Comparison of ENCODE assay signal across 9 cellular contexts in genomic region chr6:28161410-28162079, GRCh38. TPM values are rescaled to one million over a fixed set of nuclear protein-coding genes. Genes with fewer than 3 reads are reported as not detected.
DNase-seq lines count a peak whose midpoint lies in the region; ATAC-seq and TF ChIP-seq lines count a peak whose summit lies in the region.
"Had no signal": no experiment of that assay in that cellular context is flagged by ENCODE, and none has a peak within 500 bp of the region (broad histone marks: within the 10 kb centered on the region; RNA-seq: fewer than 3 reads in every experiment).

No MANE protein-coding gene starts in this region.

- H3K79me2 ChIP-seq in OCI-LY1 (ENCODE audit: insufficient read depth, low read length) (no peaks in the 10 kb centered on the region), fibroblast of lung (ENCODE audit: control insufficient read depth, insufficient read depth, low read length) (no peaks in the 10 kb centered on the region)

- ATAC-seq in HG03196 (IDR thresholded peaks at IDR 0.05; ENCODE audit: unreplicated experiment) = peak; percentile 97
- peak; percentile 89 to 96 for ATAC-seq in natural killer cell treated with Interleukin-12 subunit alpha and Interleukin-12 subunit beta and Interleukin-15 and Interleukin-18, amount 100 ng/mL, for 72 hours
- peak; percentile 99 to 100 for ATAC-seq in stimulated activated naive B cell treated with anti-CD40 and anti-IgM and Interleukin-4, amounts not matched to agents 10 μg/mL and 1 μg/mL and 100 μg/mL, for 72 hours (replicated peaks)

- H3F3A ChIP-seq in OCI-LY1 (ENCODE audit: insufficient read depth, low read length) = no peaks in the 10 kb centered on the region

- H3K4me3 ChIP-seq in OCI-LY1 (ENCODE audit: low read depth, low read length, poor library complexity, severe bottlenecking) (peak overlapping the region; percentile 63), fibroblast of lung (replicated peaks in 1 of 4; ENCODE audit: control extremely low read depth in 1 of 4, insufficient read depth in 1 of 4, low read depth in 3 of 4, low read length in 4 of 4) (peak overlapping the region; percentile 20 to 74 (median 50))

- H3K27me3 ChIP-seq in OCI-LY1 (ENCODE audit: insufficient read depth, low read length) = no peaks in the 10 kb centered on the region
- no peaks in the 10 kb centered on the region for H3K27me3 ChIP-seq in fibroblast of lung (ENCODE audit: control insufficient read depth, insufficient read depth, low read length)

- H3K9me3 ChIP-seq in OCI-LY1 (ENCODE audit: low read length) = no peaks in the 10 kb centered on the region
- no peaks in the 10 kb centered on the region for H3K9me3 ChIP-seq in fibroblast of lung (ENCODE audit: control insufficient read depth, insufficient read depth, low read depth, low read length)

- H3K4me3 Mint-ChIP-seq in natural killer cell treated with Interleukin-12 subunit alpha and Interleukin-12 subunit beta and Interleukin-15 and Interleukin-18, amount 100 ng/mL, for 72 hours = peak overlapping the region; percentile 71
- H3K4me3 Mint-ChIP-seq in stimulated activated naive B cell treated with anti-CD40 and anti-IgM and Interleukin-4, amounts not matched to agents 10 μg/mL and 1 μg/mL and 100 μg/mL, for 72 hours = peak overlapping the region; percentile 87 to 95

- peak overlapping the region; percentile 5 to 75 for H3K27ac Mint-ChIP-seq in natural killer cell treated with Interleukin-12 subunit alpha and Interleukin-12 subunit beta and Interleukin-15 and Interleukin-18, amount 100 ng/mL, for 72 hours
- H3K27ac Mint-ChIP-seq in stimulated activated naive B cell treated with anti-CD40 and anti-IgM and Interleukin-4, amounts not matched to agents 10 μg/mL and 1 μg/mL and 100 μg/mL, for 72 hours = peak overlapping the region; percentile 82

- peaks cover 6 to 11% of the 10 kb centered on the region in 2 donors for H3K4me1 Mint-ChIP-seq in natural killer cell treated with Interleukin-12 subunit alpha and Interleukin-12 subunit beta and Interleukin-15 and Interleukin-18, amount 100 ng/mL, for 72 hours (ENCODE audit: low read depth in 2 of 2)
- H3K4me1 Mint-ChIP-seq in stimulated activated naive B cell treated with anti-CD40 and anti-IgM and Interleukin-4, amounts not matched to agents 10 μg/mL and 1 μg/mL and 100 μg/mL, for 72 hours = peaks cover 7 to 20% of the 10 kb centered on the region in 2 donors

- peaks cover 5 to 9% of the 10 kb centered on the region in 2 donors for H3K27me3 Mint-ChIP-seq in natural killer cell treated with Interleukin-12 subunit alpha and Interleukin-12 subunit beta and Interleukin-15 and Interleukin-18, amount 100 ng/mL, for 72 hours
- H3K27me3 Mint-ChIP-seq in stimulated activated naive B cell treated with anti-CD40 and anti-IgM and Interleukin-4, amounts not matched to agents 10 μg/mL and 1 μg/mL and 100 μg/mL, for 72 hours = peaks cover 0 to 7% of the 10 kb centered on the region in 2 donors

- DNase-seq in NCI-H524 (lab: John Stamatoyannopoulos, UW) = peak; percentile 24 to 78
- DNase-seq in NCI-H524 treated with DMSO at 0.1 percent for 48 hours (lab: John Stamatoyannopoulos, UW) = no peak
- peak; percentile 91 to 92 for DNase-seq in activated T-cell treated with anti-CD3 and anti-CD28 coated beads, Interleukin-2, amount 50 U/mL, for 48 hours
- peak; percentile 58 to 74 for DNase-seq in fibroblast of lung (ENCODE audit: low read depth in 2 of 2)
- peak; percentile 88 for DNase-seq in natural killer cell treated with Interleukin-12 subunit alpha and Interleukin-12 subunit beta and Interleukin-15 and Interleukin-18, amount 100 ng/mL, for 72 hours (ENCODE audit: low spot score)
- DNase-seq in stimulated activated naive B cell treated with anti-CD40 and anti-IgM and Interleukin-4, amounts not matched to agents 10 μg/mL and 1 μg/mL and 100 μg/mL, for 72 hours = peak; percentile 82

- peaks cover 6% of the 10 kb centered on the region for H3K9me3 Mint-ChIP-seq in natural killer cell treated with Interleukin-12 subunit alpha and Interleukin-12 subunit beta and Interleukin-15 and Interleukin-18, amount 100 ng/mL, for 72 hours
- H3K9me3 Mint-ChIP-seq in stimulated activated naive B cell treated with anti-CD40 and anti-IgM and Interleukin-4, amounts not matched to agents 10 μg/mL and 1 μg/mL and 100 μg/mL, for 72 hours = peaks cover 4 to 12% of the 10 kb centered on the region in 2 donors

- peaks cover 15% of the 10 kb centered on the region for H3K4me1 ChIP-seq in OCI-LY1 (ENCODE audit: insufficient read depth, low read length, severe bottlenecking)
- H3K4me1 ChIP-seq in fibroblast of lung (ENCODE audit: control insufficient read depth, extremely low read depth, insufficient read depth, low read length) = no peaks in the 10 kb centered on the region

- peaks cover 30% of the 10 kb centered on the region for H3K36me3 Mint-ChIP-seq in natural killer cell treated with Interleukin-12 subunit alpha and Interleukin-12 subunit beta and Interleukin-15 and Interleukin-18, amount 100 ng/mL, for 72 hours
- H3K36me3 Mint-ChIP-seq in stimulated activated naive B cell treated with anti-CD40 and anti-IgM and Interleukin-4, amounts not matched to agents 10 μg/mL and 1 μg/mL and 100 μg/mL, for 72 hours = peaks cover 40 to 75% of the 10 kb centered on the region in 2 donors

- H3K9me2 ChIP-seq in OCI-LY1 (ENCODE audit: low read depth, low read length) = no peaks in the 10 kb centered on the region

- H3K4me2 ChIP-seq in OCI-LY1 (ENCODE audit: low read length) (peak overlapping the region; percentile 61), fibroblast of lung (ENCODE audit: extremely low read depth, insufficient read depth, low read length) (peak overlapping the region; percentile 26)

- H4K20me1 ChIP-seq in OCI-LY1 (ENCODE audit: insufficient read depth, low read length) (no peaks in the 10 kb centered on the region), fibroblast of lung (ENCODE audit: control insufficient read depth, extremely low read depth, insufficient read depth, low read length) (no peaks in the 10 kb centered on the region)

- TF ChIP-seq CTCF in OCI-LY1 (IDR thresholded peaks at IDR 0.05; ENCODE audit: low read length) (no peak), fibroblast of lung (conservative IDR thresholded peaks at IDR 0.05 in 1 of 2, IDR thresholded peaks at IDR 0.05 in 1 of 2; ENCODE audit: low read depth in 1 of 2, low read length in 2 of 2) (no peak)

- H3K36me3 ChIP-seq in OCI-LY1 (ENCODE audit: insufficient read depth, low read length) (peaks cover 16% of the 10 kb centered on the region), fibroblast of lung (ENCODE audit: control insufficient read depth, insufficient read depth, low read length) (no peaks in the 10 kb centered on the region)

- H3K27ac ChIP-seq in OCI-LY1 (ENCODE audit: low read depth, low read length, poor library complexity, severe bottlenecking) (no peak overlapping the region), fibroblast of lung (ENCODE audit: insufficient read depth, low read length) (no peak overlapping the region)
- H3K27ac ChIP-seq: C4-2B had no signal

- peak overlapping the region; percentile 57 for H3K9ac ChIP-seq in OCI-LY1 (ENCODE audit: low read length)
- no peak overlapping the region for H3K9ac ChIP-seq in fibroblast of lung (ENCODE audit: insufficient read depth, low read length)

- H2AFZ ChIP-seq in OCI-LY1 (ENCODE audit: low read length) (no peak overlapping the region), fibroblast of lung (ENCODE audit: low read length) (peak overlapping the region; percentile 81)

RNA-seq across cellular contexts. Expression of gene ZKSCAN8, which starts 19.9 kb away (rescaled TPM):
- total RNA-seq in fibroblast of lung = 16.2 and 21.6 TPM in 2 replicates
- 10.2 and 13.4 TPM in 2 replicates for polyA plus RNA-seq in fibroblast of lung
- 4.3 and 8.6 TPM in 2 replicates for polyA plus RNA-seq in fibroblast of lung (2012)
- polyA minus RNA-seq in fibroblast of lung (ENCODE audit: low replicate concordance) = 17.6 and 21.8 TPM in 2 replicates
- 10 to 100 TPM; 18.2 to 20.0 TPM for total RNA-seq in natural killer cell treated with Interleukin-12 subunit alpha and Interleukin-12 subunit beta and Interleukin-15 and Interleukin-18, amount 100 ng/mL, for 72 hours

RNA-seq across cellular contexts. Expression of gene ZSCAN16, which starts 37.1 kb away (rescaled TPM):
- 5.9 and 6.6 TPM in 2 replicates for total RNA-seq in fibroblast of lung
- 2.0 and 2.7 TPM in 2 replicates for polyA plus RNA-seq in fibroblast of lung
- polyA plus RNA-seq in fibroblast of lung (2012) = 1.9 and 2.7 TPM in 2 replicates
- polyA minus RNA-seq in fibroblast of lung (ENCODE audit: low replicate concordance) = 0.93 TPM in 1 of 2 replicates, not detected in the other
- total RNA-seq in natural killer cell treated with Interleukin-12 subunit alpha and Interleukin-12 subunit beta and Interleukin-15 and Interleukin-18, amount 100 ng/mL, for 72 hours = 1 to 10 TPM; 5.8 to 6.0 TPM
